Comparison of ENCODE assay signal across 8 cellular contexts in genomic region chr2:220310326-220310936, GRCh38.
"Had no signal": no experiment of that assay in that cellular context is flagged by ENCODE, and none has a peak within 500 bp of the region (broad histone marks: within the 10 kb centered on the region; RNA-seq: fewer than 3 reads in every experiment).

No MANE protein-coding gene starts in this region.

- H3K36me3 Mint-ChIP-seq: activated naive CD4-positive, alpha-beta T cell treated with anti-CD3 and anti-CD28 coated beads, Interleukin-2, amount 50 U/mL, for 24 hours; memory B cell had no signal

- DNase-seq: activated CD4-positive, alpha-beta T cell treated with anti-CD3 and anti-CD28 coated beads, Interleukin-2, amount 50 U/mL, for 1 hour; activated T-cell treated with anti-CD3 and anti-CD28 coated beads for 4 hours; amniotic stem cell; stimulated activated CD4-positive, alpha-beta T cell treated with anti-CD3 and anti-CD28 coated beads, Interleukin-2, amount 100 ng/mL, for 48 hours; stimulated activated naive CD8-positive, alpha-beta T cell treated with anti-CD3 and anti-CD28 coated beads, Interleukin-15, Interleukin-2, amounts not matched to agents 100 U/mL and 50 U/mL, for 24 hours; upper lobe of left lung had no signal

- H3K27ac Mint-ChIP-seq: activated naive CD4-positive, alpha-beta T cell treated with anti-CD3 and anti-CD28 coated beads, Interleukin-2, amount 50 U/mL, for 24 hours; memory B cell had no signal

- H3K4me3 ChIP-seq: upper lobe of left lung had no signal

- H3K4me3 Mint-ChIP-seq: activated naive CD4-positive, alpha-beta T cell treated with anti-CD3 and anti-CD28 coated beads, Interleukin-2, amount 50 U/mL, for 24 hours; memory B cell had no signal

- H3K4me1 ChIP-seq: upper lobe of left lung had no signal

- H3K36me3 ChIP-seq: upper lobe of left lung had no signal

- H3K27me3 Mint-ChIP-seq: activated naive CD4-positive, alpha-beta T cell treated with anti-CD3 and anti-CD28 coated beads, Interleukin-2, amount 50 U/mL, for 24 hours; memory B cell had no signal

- H3K4me1 Mint-ChIP-seq: activated naive CD4-positive, alpha-beta T cell treated with anti-CD3 and anti-CD28 coated beads, Interleukin-2, amount 50 U/mL, for 24 hours; memory B cell had no signal

- H3K9me3 ChIP-seq: upper lobe of left lung had no signal

- H3K27ac ChIP-seq: upper lobe of left lung had no signal
